Comparison of ENCODE assay signal across 8 cellular contexts in genomic region chr10:6202098-6202683, GRCh38. TPM values are rescaled to one million over a fixed set of nuclear protein-coding genes. Genes with fewer than 3 reads are reported as not detected.
DNase-seq lines count a peak whose midpoint lies in the region; ATAC-seq, FAIRE-seq and TF ChIP-seq lines count a peak whose summit lies in the region.

No MANE protein-coding gene starts in this region.

- no peaks in the 10 kb centered on the region for H3K27me3 ChIP-seq in SU-DHL-6 (ENCODE audit: low read length)
- no peaks in the 10 kb centered on the region for H3K27me3 ChIP-seq in gastroesophageal sphincter
- no peaks in the 10 kb centered on the region for H3K27me3 ChIP-seq in gastrocnemius medialis

- H3K79me2 ChIP-seq in SU-DHL-6 (ENCODE audit: insufficient read depth, low read length): peaks cover 22% of the 10 kb centered on the region

- 0% methylated on average over 1 to 7 of the region's 29 CpGs for WGBS in gastroesophageal sphincter (ENCODE audit: low coverage in 1 of 2), 2 donors

- H3K36me3 ChIP-seq in SU-DHL-6 (ENCODE audit: low read length) (no peaks in the 10 kb centered on the region), gastroesophageal sphincter (no peaks in the 10 kb centered on the region), gastrocnemius medialis (no peaks in the 10 kb centered on the region)

- H3K27ac ChIP-seq in SU-DHL-6 (ENCODE audit: low read depth, low read length) (peak overlapping the region; percentile 66), gastroesophageal sphincter (peak overlapping the region; percentile 62 to 100 (median 96)), gastrocnemius medialis (peak overlapping the region; percentile 89 to 98 (median 95))

- FAIRE-seq in GM19239 (lab: Jason Lieb, UNC): no peak

- intact Hi-C loops in gastrocnemius medialis (cut with DNase I; ENCODE audit: low total_unique reads): loop anchor here (1.0 to 2.0 kb wide), 4 partner anchors 58 to 199 kb away; no protein-coding TSS in a partner anchor

- TF ChIP-seq POLR2A in gastroesophageal sphincter (IDR thresholded peaks at IDR 0.05): no peak
- TF ChIP-seq POLR2A in gastrocnemius medialis (IDR thresholded peaks at IDR 0.05): no peak

- peaks cover 16% of the 10 kb centered on the region for H3F3A ChIP-seq in SU-DHL-6 (ENCODE audit: insufficient read depth)

- H4K20me1 ChIP-seq in SU-DHL-6 (ENCODE audit: low read depth, low read length): peaks cover 4% of the 10 kb centered on the region; the same call in 1 of the 2 replicates

- peak; percentile 19 for ATAC-seq in gastroesophageal sphincter
- ATAC-seq in gastrocnemius medialis: peak; percentile 3 to 10
- ATAC-seq in GM21526 (IDR thresholded peaks at IDR 0.05; ENCODE audit: low FRiP score, unreplicated experiment): no peak

- no peak for TF ChIP-seq CTCF in SU-DHL-6 (IDR thresholded peaks at IDR 0.05; ENCODE audit: insufficient read depth, low read length, poor library complexity, severe bottlenecking)
- no peak for TF ChIP-seq CTCF in gastroesophageal sphincter (IDR thresholded peaks at IDR 0.05)
- TF ChIP-seq CTCF in gastrocnemius medialis (IDR thresholded peaks at IDR 0.05 in 4 of 5, conservative IDR thresholded peaks at IDR 0.05 in 1 of 5): no peak

- H3K9me2 ChIP-seq in SU-DHL-6 (replicated peaks; ENCODE audit: insufficient read depth, low read length): no peaks in the 10 kb centered on the region

- in situ Hi-C loops in gastrocnemius medialis (cut with MboI; ENCODE audit: low sequenced_read_pairs in 4 of 4): loop anchor here in 3 of 4 donors (10.0 kb wide), 2 partner anchors 47 to 97 kb away; no protein-coding TSS in a partner anchor

- peak overlapping the region; percentile 96 for H3K4me2 ChIP-seq in SU-DHL-6 (ENCODE audit: low read depth, low read length, poor library complexity, severe bottlenecking)

- DNase-seq in activated CD4-positive, CD25-positive, alpha-beta regulatory T cell treated with anti-CD3 and anti-CD28 coated beads, Interleukin-2, amount 50 U/mL, for 72 hours: peak; percentile 35
- DNase-seq in activated CD4-positive, CD25-positive, alpha-beta regulatory T cell (lab: John Stamatoyannopoulos, UW): no peak
- DNase-seq in gastrocnemius medialis: peak in 1 of 2 donors; percentile 48
- no peak for DNase-seq in UCSD-AML1 (lab: John Stamatoyannopoulos, UW; ENCODE audit: unreplicated experiment)
- DNase-seq in GM19239 (ENCODE audit: insufficient read length, low spot score): no peak

- H3K9me3 ChIP-seq in SU-DHL-6 (ENCODE audit: insufficient read depth, low read length): no peaks in the 10 kb centered on the region
- H3K9me3 ChIP-seq in gastroesophageal sphincter: no peaks in the 10 kb centered on the region
- H3K9me3 ChIP-seq in gastrocnemius medialis: no peaks in the 10 kb centered on the region

- TF ChIP-seq EP300 in gastroesophageal sphincter (IDR thresholded peaks at IDR 0.05): no peak

- peaks cover 0 to 75% (median 21%) of the 10 kb centered on the region in 3 donors for H3K4me1 ChIP-seq in gastroesophageal sphincter
- H3K4me1 ChIP-seq in gastrocnemius medialis: peaks cover 43 to 47% of the 10 kb centered on the region in 2 donors

- no peak overlapping the region for H2AFZ ChIP-seq in SU-DHL-6 (ENCODE audit: low read depth, low read length, severe bottlenecking)

- H3K9ac ChIP-seq in SU-DHL-6 (ENCODE audit: low read length): peak overlapping the region; percentile 79

- H3K4me3 ChIP-seq in SU-DHL-6 (ENCODE audit: insufficient read depth, low read length, poor library complexity, severe bottlenecking): peak overlapping the region; percentile 56
- peak overlapping the region; percentile 54 to 84 for H3K4me3 ChIP-seq in gastroesophageal sphincter
- H3K4me3 ChIP-seq in gastrocnemius medialis: peak overlapping the region; percentile 67 to 100 (median 90)

RNA-seq across cellular contexts. Expression of gene PFKFB3, which starts 0.5 kb away (rescaled TPM):
- 10 to 100 TPM; 29.6 to 78.3 (median 38.4) TPM for total RNA-seq in gastroesophageal sphincter
- 1,000 to 10,000 TPM in 1 of 4 donors, 100 to 1,000 TPM in 3; 218 to 1,159 (median 337) TPM for total RNA-seq in gastrocnemius medialis
